Comparison of ENCODE assay signal across 11 cellular contexts in the genomic region with DNA sequence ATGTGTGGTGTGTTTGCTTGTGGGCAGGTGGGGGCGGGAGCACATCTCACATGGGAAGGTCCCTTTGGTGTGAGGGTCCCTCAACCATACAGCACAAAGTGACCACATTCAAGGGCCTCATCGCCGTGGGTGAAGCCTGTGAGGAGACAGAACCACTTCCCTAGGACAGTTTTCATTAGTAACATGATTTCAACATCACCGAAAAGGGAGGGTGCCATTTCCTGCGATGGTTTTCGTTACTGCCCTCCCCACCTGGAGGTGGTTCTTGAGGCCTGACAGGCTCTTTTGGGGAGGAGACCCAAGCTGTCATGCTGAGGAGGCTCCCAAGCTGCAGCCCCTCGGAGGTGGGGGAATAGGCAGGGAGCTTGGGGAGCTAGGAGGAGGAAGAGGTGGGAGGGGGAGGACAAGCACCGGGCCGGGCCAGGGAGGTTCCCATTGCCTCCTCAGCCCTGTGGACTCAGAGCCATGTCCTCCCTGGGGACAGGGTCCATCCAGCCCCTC. TPM values are rescaled to one million over a fixed set of nuclear protein-coding genes. Genes with fewer than 3 reads are reported as not detected.
DNase-seq lines count a peak whose midpoint lies in the region; ATAC-seq, FAIRE-seq and TF ChIP-seq lines count a peak whose summit lies in the region.
"Had no signal": no experiment of that assay in that cellular context is flagged by ENCODE, and none has a peak within 500 bp of the region (broad histone marks: within the 10 kb centered on the region; RNA-seq: fewer than 3 reads in every experiment).

No MANE protein-coding gene starts in this region.

- no peak for ATAC-seq in HepG2
- no peak for ATAC-seq in activated T-helper 17 cell treated with anti-CD3 and anti-CD28 coated beads, Interleukin-2, amount 50 U/mL, for 72 hours (replicated peaks)

- TF ChIP-seq CTCF in HepG2 (CRISPR knock-in tag; IDR thresholded peaks at IDR 0.05) (no peak), type B pancreatic cell (conservative IDR thresholded peaks at IDR 0.05) (no peak)

- H3K27ac Mint-ChIP-seq in activated CD4-positive, alpha-beta memory T cell treated with anti-CD3 and anti-CD28 coated beads for 36 hours: no peak overlapping the region
- no peak overlapping the region for H3K27ac Mint-ChIP-seq in activated CD4-positive, alpha-beta memory T cell treated with anti-CD3 and anti-CD28 coated beads, Interleukin-2, amount 10 ng/mL, durations not matched to agents 7 days and 5 days
- H3K27ac Mint-ChIP-seq in activated T-helper 2 cell treated with anti-CD3 and anti-CD28 coated beads, Interferon-gamma antibody, Interleukin-2, Interleukin-4, amounts not matched to agents 10 μg/mL and 5 μg/mL and 100 μg/mL, durations not matched to agents 14 hours and 24 hours and 36 hours: peak overlapping the region; percentile 64
- no peak overlapping the region for H3K27ac Mint-ChIP-seq in type B pancreatic cell
- H3K27ac Mint-ChIP-seq in activated T-helper 17 cell treated with anti-CD3 and anti-CD28 coated beads, Interleukin-2, amount 50 U/mL, for 72 hours: no peak overlapping the region
- H3K27ac Mint-ChIP-seq: activated naive CD4-positive, alpha-beta T cell treated with anti-CD3 and anti-CD28 coated beads, Interleukin-2, amount 50 U/mL, for 24 hours had no signal

- H3K36me3 Mint-ChIP-seq in activated CD4-positive, alpha-beta memory T cell treated with anti-CD3 and anti-CD28 coated beads for 36 hours: no peaks in the 10 kb centered on the region
- no peaks in the 10 kb centered on the region for H3K36me3 Mint-ChIP-seq in activated CD4-positive, alpha-beta memory T cell treated with anti-CD3 and anti-CD28 coated beads, Interleukin-2, amount 10 ng/mL, durations not matched to agents 7 days and 5 days (ENCODE audit: low read depth)
- peaks cover 2% of the 10 kb centered on the region for H3K36me3 Mint-ChIP-seq in activated T-helper 2 cell treated with anti-CD3 and anti-CD28 coated beads, Interferon-gamma antibody, Interleukin-2, Interleukin-4, amounts not matched to agents 10 μg/mL and 5 μg/mL and 100 μg/mL, durations not matched to agents 14 hours and 24 hours and 36 hours (ENCODE audit: low read depth)
- H3K36me3 Mint-ChIP-seq in type B pancreatic cell: no peaks in the 10 kb centered on the region
- no peaks in the 10 kb centered on the region for H3K36me3 Mint-ChIP-seq in activated T-helper 17 cell treated with anti-CD3 and anti-CD28 coated beads, Interleukin-2, amount 50 U/mL, for 72 hours (ENCODE audit: low read depth)
- H3K36me3 Mint-ChIP-seq: activated naive CD4-positive, alpha-beta T cell treated with anti-CD3 and anti-CD28 coated beads, Interleukin-2, amount 50 U/mL, for 24 hours had no signal

- H3K27me3 ChIP-seq in HepG2 (ENCODE audit: control insufficient read depth in 1 of 2, insufficient read depth in 2 of 2, low read length in 2 of 2): peaks cover 2 to 65% of the 10 kb centered on the region in 2 experiments; a peak in 4 of 5 replicates

- BruUV-seq in HepG2 (replicated peaks; lab: Mats Ljungman, UMichigan): no TSS peak

- H3K36me3 ChIP-seq in HepG2 (replicated peaks in 1 of 2; ENCODE audit: control insufficient read depth in 1 of 2, insufficient read depth in 2 of 2, low read length in 2 of 2): no peaks in the 10 kb centered on the region

- H2AFZ ChIP-seq in HepG2 (ENCODE audit: low read length): no peak overlapping the region

- DNase-seq in activated CD4-positive, alpha-beta memory T cell treated with anti-CD3 and anti-CD28 coated beads for 36 hours: peak; percentile 32
- no peak for DNase-seq in activated CD4-positive, alpha-beta memory T cell treated with anti-CD3 and anti-CD28 coated beads, Interleukin-2, amount 10 ng/mL, durations not matched to agents 7 days and 5 days
- DNase-seq in activated T-helper 2 cell treated with anti-CD3 and anti-CD28 coated beads, Interferon-gamma antibody, Interleukin-2, Interleukin-4, amounts not matched to agents 10 μg/mL and 5 μg/mL and 100 μg/mL, durations not matched to agents 14 hours and 24 hours and 36 hours (ENCODE audit: low spot score): no peak
- DNase-seq in HepG2 (ENCODE audit: low spot score): no peak
- peak; percentile 48 for DNase-seq in type B pancreatic cell (ENCODE audit: extremely low spot score, unreplicated experiment)
- DNase-seq in stimulated activated naive CD4-positive, alpha-beta T cell treated with Interleukin-2 at 50 U/mL for 16 hours (lab: John Stamatoyannopoulos, UW): no peak
- DNase-seq in activated CD4-positive, alpha-beta T cell treated with anti-CD3 and anti-CD28 coated beads, Interleukin-2, amount 50 U/mL, for 48 hours: no peak

- in situ Hi-C loops in HepG2 (cut with HindIII; ENCODE audit: extremely low pct_ligation_motif_present, low pct_unique_long_range_greater_than_20kb): no loop called here

- no peaks in the 10 kb centered on the region for H4K20me1 ChIP-seq in HepG2 (ENCODE audit: insufficient read depth, low read length)

- intact Hi-C loops in activated CD4-positive, alpha-beta memory T cell treated with anti-CD3 and anti-CD28 coated beads for 36 hours (cut with micrococcal nuclease): no loop called here
- intact Hi-C loops in activated T-helper 2 cell treated with anti-CD3 and anti-CD28 coated beads, Interferon-gamma antibody, Interleukin-2, Interleukin-4, amounts not matched to agents 10 μg/mL and 5 μg/mL and 100 μg/mL, durations not matched to agents 14 hours and 24 hours and 36 hours (cut with micrococcal nuclease): no loop called here
- intact Hi-C loops in HepG2 (cut with micrococcal nuclease; ENCODE audit: unreplicated experiment): no loop called here

- CTCF ChIA-PET in activated CD4-positive, alpha-beta memory T cell treated with anti-CD3 and anti-CD28 coated beads for 36 hours (lab: Charles Lee): interaction anchor here (1.1 kb wide), 1 partner anchor 154 kb away, joined by 3 read pairs; no protein-coding TSS in a partner anchor
- CTCF ChIA-PET in activated CD4-positive, alpha-beta memory T cell treated with anti-CD3 and anti-CD28 coated beads, Interleukin-2, amount 10 ng/mL, durations not matched to agents 7 days and 5 days (lab: Charles Lee): no interaction called here
- CTCF ChIA-PET in HepG2 (lab: Yijun Ruan, JAX; ENCODE audit: low intra/inter-chr PET ratio, low total read pairs): no interaction called here

- no peak overlapping the region for H3K4me3 Mint-ChIP-seq in activated CD4-positive, alpha-beta memory T cell treated with anti-CD3 and anti-CD28 coated beads for 36 hours
- H3K4me3 Mint-ChIP-seq in activated CD4-positive, alpha-beta memory T cell treated with anti-CD3 and anti-CD28 coated beads, Interleukin-2, amount 10 ng/mL, durations not matched to agents 7 days and 5 days: no peak overlapping the region
- H3K4me3 Mint-ChIP-seq in activated T-helper 2 cell treated with anti-CD3 and anti-CD28 coated beads, Interferon-gamma antibody, Interleukin-2, Interleukin-4, amounts not matched to agents 10 μg/mL and 5 μg/mL and 100 μg/mL, durations not matched to agents 14 hours and 24 hours and 36 hours (ENCODE audit: low read depth): no peak overlapping the region
- H3K4me3 Mint-ChIP-seq in type B pancreatic cell: no peak overlapping the region
- H3K4me3 Mint-ChIP-seq in activated T-helper 17 cell treated with anti-CD3 and anti-CD28 coated beads, Interleukin-2, amount 50 U/mL, for 72 hours: no peak overlapping the region
- H3K4me3 Mint-ChIP-seq: activated naive CD4-positive, alpha-beta T cell treated with anti-CD3 and anti-CD28 coated beads, Interleukin-2, amount 50 U/mL, for 24 hours had no signal

- TF ChIP-seq RAD21 in HepG2 (CRISPR knock-in tag; IDR thresholded peaks at IDR 0.05): no peak

- H3K9me3 Mint-ChIP-seq in activated CD4-positive, alpha-beta memory T cell treated with anti-CD3 and anti-CD28 coated beads for 36 hours: peaks cover 11% of the 10 kb centered on the region
- H3K9me3 Mint-ChIP-seq in activated CD4-positive, alpha-beta memory T cell treated with anti-CD3 and anti-CD28 coated beads, Interleukin-2, amount 10 ng/mL, durations not matched to agents 7 days and 5 days: no peaks in the 10 kb centered on the region
- H3K9me3 Mint-ChIP-seq in activated T-helper 2 cell treated with anti-CD3 and anti-CD28 coated beads, Interferon-gamma antibody, Interleukin-2, Interleukin-4, amounts not matched to agents 10 μg/mL and 5 μg/mL and 100 μg/mL, durations not matched to agents 14 hours and 24 hours and 36 hours: peaks cover 19% of the 10 kb centered on the region
- peaks cover 4% of the 10 kb centered on the region for H3K9me3 Mint-ChIP-seq in type B pancreatic cell
- H3K9me3 Mint-ChIP-seq in activated T-helper 17 cell treated with anti-CD3 and anti-CD28 coated beads, Interleukin-2, amount 50 U/mL, for 72 hours: no peaks in the 10 kb centered on the region

- no peak overlapping the region for H3K4me3 ChIP-seq in HepG2 (replicated peaks in 1 of 3; ENCODE audit: insufficient read depth in 1 of 3, low read depth in 2 of 3, low read length in 3 of 3)

- no peak overlapping the region for H3K27ac ChIP-seq in HepG2 (ENCODE audit: extremely low read length, insufficient read depth, low read length)

- 26% methylated on average over 8 of the region's 9 CpGs for WGBS in HepG2 (ENCODE audit: low lambda C conversion rate)

- FAIRE-seq in HepG2 (lab: Jason Lieb, UNC): no peak
- FAIRE-seq: endometrium had no signal

- TF ChIP-seq POLR2A in HepG2 (IDR thresholded peaks at IDR 0.05; ENCODE audit: insufficient read depth in 1 of 2, low read depth in 2 of 2, low read length in 2 of 2): no peak

- POLR2A ChIA-PET in activated CD4-positive, alpha-beta memory T cell treated with anti-CD3 and anti-CD28 coated beads for 36 hours (lab: Charles Lee): no interaction called here
- POLR2A ChIA-PET in activated CD4-positive, alpha-beta memory T cell treated with anti-CD3 and anti-CD28 coated beads, Interleukin-2, amount 10 ng/mL, durations not matched to agents 7 days and 5 days (lab: Charles Lee): no interaction called here
- POLR2A ChIA-PET in HepG2 (lab: Yijun Ruan, JAX): no interaction called here

- H3K4me1 Mint-ChIP-seq in activated CD4-positive, alpha-beta memory T cell treated with anti-CD3 and anti-CD28 coated beads for 36 hours (ENCODE audit: low read depth): peaks cover 14% of the 10 kb centered on the region
- H3K4me1 Mint-ChIP-seq in activated CD4-positive, alpha-beta memory T cell treated with anti-CD3 and anti-CD28 coated beads, Interleukin-2, amount 10 ng/mL, durations not matched to agents 7 days and 5 days: peaks cover 12% of the 10 kb centered on the region
- H3K4me1 Mint-ChIP-seq in activated T-helper 2 cell treated with anti-CD3 and anti-CD28 coated beads, Interferon-gamma antibody, Interleukin-2, Interleukin-4, amounts not matched to agents 10 μg/mL and 5 μg/mL and 100 μg/mL, durations not matched to agents 14 hours and 24 hours and 36 hours (ENCODE audit: low read depth): peaks cover 16% of the 10 kb centered on the region
- no peaks in the 10 kb centered on the region for H3K4me1 Mint-ChIP-seq in type B pancreatic cell (ENCODE audit: unreplicated experiment)
- H3K4me1 Mint-ChIP-seq in activated T-helper 17 cell treated with anti-CD3 and anti-CD28 coated beads, Interleukin-2, amount 50 U/mL, for 72 hours: no peaks in the 10 kb centered on the region

- no peak overlapping the region for H3K4me2 ChIP-seq in HepG2 (ENCODE audit: low read depth, low read length)

- H3K9ac ChIP-seq in HepG2 (ENCODE audit: insufficient read depth, low read depth, low read length): no peak overlapping the region

- 0 out of 2 replicates have a peak, but pooled peaks cover 4% of the 10 kb centered on the region for H3K9me3 ChIP-seq in HepG2 (ENCODE audit: low read length)

- H3K4me1 ChIP-seq in HepG2 (ENCODE audit: insufficient read depth, low read length): peaks cover 11% of the 10 kb centered on the region; the same call in 1 of the 2 replicates

- TF ChIP-seq EP300 in HepG2 (IDR thresholded peaks at IDR 0.05; ENCODE audit: low read depth in 2 of 2, low read length in 2 of 2) (no peak), HepG2 (CRISPR knock-in tag; IDR thresholded peaks at IDR 0.05; ENCODE audit: borderline replicate concordance) (no peak)

- H3K27me3 Mint-ChIP-seq in activated CD4-positive, alpha-beta memory T cell treated with anti-CD3 and anti-CD28 coated beads for 36 hours: peaks cover 39% of the 10 kb centered on the region
- peaks cover 19% of the 10 kb centered on the region for H3K27me3 Mint-ChIP-seq in activated CD4-positive, alpha-beta memory T cell treated with anti-CD3 and anti-CD28 coated beads, Interleukin-2, amount 10 ng/mL, durations not matched to agents 7 days and 5 days
- no peaks in the 10 kb centered on the region for H3K27me3 Mint-ChIP-seq in activated T-helper 2 cell treated with anti-CD3 and anti-CD28 coated beads, Interferon-gamma antibody, Interleukin-2, Interleukin-4, amounts not matched to agents 10 μg/mL and 5 μg/mL and 100 μg/mL, durations not matched to agents 14 hours and 24 hours and 36 hours (ENCODE audit: low read depth)
- peaks cover 33% of the 10 kb centered on the region for H3K27me3 Mint-ChIP-seq in type B pancreatic cell
- peaks cover 36% of the 10 kb centered on the region for H3K27me3 Mint-ChIP-seq in activated T-helper 17 cell treated with anti-CD3 and anti-CD28 coated beads, Interleukin-2, amount 50 U/mL, for 72 hours

- H3K79me2 ChIP-seq in HepG2 (ENCODE audit: insufficient read depth, low read length): no peaks in the 10 kb centered on the region

RNA-seq across cellular contexts. Expression of a gene that starts 9.5 kb away (rescaled TPM):
- total RNA-seq in activated CD4-positive, alpha-beta memory T cell treated with anti-CD3 and anti-CD28 coated beads for 36 hours: not detected
- not detected for total RNA-seq in activated CD4-positive, alpha-beta memory T cell treated with anti-CD3 and anti-CD28 coated beads, Interleukin-2, amount 10 ng/mL, durations not matched to agents 7 days and 5 days
- not detected in 2 replicates for total RNA-seq in activated T-helper 2 cell treated with anti-CD3 and anti-CD28 coated beads, Interferon-gamma antibody, Interleukin-2, Interleukin-4, amounts not matched to agents 10 μg/mL and 5 μg/mL and 100 μg/mL, durations not matched to agents 14 hours and 24 hours and 36 hours
- total RNA-seq in HepG2 (2016; rRNA removed; fragmentation: Illumina TruSeq; extraction: Trizol): not detected in 2 replicates
- total RNA-seq in HepG2 (2016; cell fraction: cytosol; rRNA removed; fragmentation: Illumina TruSeq; extraction: Trizol; ENCODE audit: low read depth): not detected in 2 replicates
- total RNA-seq in HepG2 (2016; cell fraction: insoluble cytoplasmic fraction; rRNA removed; fragmentation: Illumina TruSeq; extraction: Trizol): not detected in 2 replicates
- total RNA-seq in HepG2 (2016; cell fraction: membrane; rRNA removed; fragmentation: Illumina TruSeq; extraction: Trizol): not detected in 2 replicates
- not detected in 2 replicates for total RNA-seq in HepG2 (2016; cell fraction: nucleus; rRNA removed; fragmentation: Illumina TruSeq; extraction: Trizol)
- polyA plus RNA-seq in HepG2 (2011; rRNA removed): not detected in 2 replicates
- not detected in 2 replicates for polyA plus RNA-seq in HepG2 (2011; cell fraction: cytosol; rRNA removed)
- polyA plus RNA-seq in HepG2 (2011; cell fraction: nucleus; rRNA removed): not detected in 2 replicates
- polyA plus RNA-seq in HepG2 (2012): not detected in 2 replicates
- polyA plus RNA-seq in HepG2 (2016; cell fraction: cytosol; fragmentation: Illumina TruSeq; extraction: Trizol; ENCODE audit: low read depth): not detected in 2 replicates
- not detected in 2 replicates for polyA plus RNA-seq in HepG2 (2016; cell fraction: insoluble cytoplasmic fraction; fragmentation: Illumina TruSeq; extraction: Trizol; ENCODE audit: low read depth)
- polyA plus RNA-seq in HepG2 (2016; cell fraction: membrane; fragmentation: Illumina TruSeq; extraction: Trizol; ENCODE audit: low read depth): not detected in 2 replicates
- not detected in 2 replicates for polyA plus RNA-seq in HepG2 (2016; cell fraction: nucleus; fragmentation: Illumina TruSeq; extraction: Trizol; ENCODE audit: insufficient read depth, low read depth)
- polyA minus RNA-seq in HepG2 (2011; rRNA and poly(A)+ RNA removed; ENCODE audit: low replicate concordance): not detected in 2 replicates
- not detected in 2 replicates for polyA minus RNA-seq in HepG2 (2011; cell fraction: cytosol; rRNA and poly(A)+ RNA removed)
- polyA minus RNA-seq in HepG2 (2011; cell fraction: nucleus; rRNA and poly(A)+ RNA removed): not detected in 2 replicates
- total RNA-seq in type B pancreatic cell (ENCODE audit: low replicate concordance): not detected in 2 replicates
- total RNA-seq in activated T-helper 17 cell treated with anti-CD3 and anti-CD28 coated beads, Interleukin-2, amount 50 U/mL, for 72 hours: not detected
- polyA plus RNA-seq: IgD-negative memory B cell had no signal

RNA-seq across cellular contexts. Expression of a gene that starts 24.2 kb away (rescaled TPM):
- total RNA-seq in activated CD4-positive, alpha-beta memory T cell treated with anti-CD3 and anti-CD28 coated beads for 36 hours: under 1 TPM in 1 of 2 experiments, not detected in 1; 0.14 TPM
- 1 to 10 TPM; 3.9 to 4.1 TPM for total RNA-seq in activated CD4-positive, alpha-beta memory T cell treated with anti-CD3 and anti-CD28 coated beads, Interleukin-2, amount 10 ng/mL, durations not matched to agents 7 days and 5 days
- total RNA-seq in activated T-helper 2 cell treated with anti-CD3 and anti-CD28 coated beads, Interferon-gamma antibody, Interleukin-2, Interleukin-4, amounts not matched to agents 10 μg/mL and 5 μg/mL and 100 μg/mL, durations not matched to agents 14 hours and 24 hours and 36 hours: 0.32 TPM in 1 of 2 replicates, not detected in the other
- total RNA-seq in HepG2 (2016; rRNA removed; fragmentation: Illumina TruSeq; extraction: Trizol) (not detected in 2 replicates), type B pancreatic cell (ENCODE audit: low replicate concordance) (not detected in 2 replicates)
- total RNA-seq in HepG2 (2016; cell fraction: cytosol; rRNA removed; fragmentation: Illumina TruSeq; extraction: Trizol; ENCODE audit: low read depth): not detected in 2 replicates
- not detected in 2 replicates for total RNA-seq in HepG2 (2016; cell fraction: insoluble cytoplasmic fraction; rRNA removed; fragmentation: Illumina TruSeq; extraction: Trizol)
- not detected in 2 replicates for total RNA-seq in HepG2 (2016; cell fraction: membrane; rRNA removed; fragmentation: Illumina TruSeq; extraction: Trizol)
- not detected in 2 replicates for total RNA-seq in HepG2 (2016; cell fraction: nucleus; rRNA removed; fragmentation: Illumina TruSeq; extraction: Trizol)
- polyA plus RNA-seq in HepG2 (2011; rRNA removed): not detected in 2 replicates
- polyA plus RNA-seq in HepG2 (2011; cell fraction: cytosol; rRNA removed): not detected in 2 replicates
- not detected in 2 replicates for polyA plus RNA-seq in HepG2 (2011; cell fraction: nucleus; rRNA removed)
- not detected in 2 replicates for polyA plus RNA-seq in HepG2 (2012)
- not detected in 2 replicates for polyA plus RNA-seq in HepG2 (2016; cell fraction: cytosol; fragmentation: Illumina TruSeq; extraction: Trizol; ENCODE audit: low read depth)
- polyA plus RNA-seq in HepG2 (2016; cell fraction: insoluble cytoplasmic fraction; fragmentation: Illumina TruSeq; extraction: Trizol; ENCODE audit: low read depth): not detected in 2 replicates
- not detected in 2 replicates for polyA plus RNA-seq in HepG2 (2016; cell fraction: membrane; fragmentation: Illumina TruSeq; extraction: Trizol; ENCODE audit: low read depth)
- polyA plus RNA-seq in HepG2 (2016; cell fraction: nucleus; fragmentation: Illumina TruSeq; extraction: Trizol; ENCODE audit: insufficient read depth, low read depth): not detected in 2 replicates
- 0.09 TPM in 1 of 2 replicates, not detected in the other for polyA minus RNA-seq in HepG2 (2011; rRNA and poly(A)+ RNA removed; ENCODE audit: low replicate concordance)
- polyA minus RNA-seq in HepG2 (2011; cell fraction: cytosol; rRNA and poly(A)+ RNA removed): not detected in 2 replicates
- not detected in 2 replicates for polyA minus RNA-seq in HepG2 (2011; cell fraction: nucleus; rRNA and poly(A)+ RNA removed)
- total RNA-seq in activated T-helper 17 cell treated with anti-CD3 and anti-CD28 coated beads, Interleukin-2, amount 50 U/mL, for 72 hours: under 1 TPM in 1 of 2 donors, not detected in 1; 0.28 TPM

RNA-seq across cellular contexts. Expression of a gene that starts 45.6 kb away (rescaled TPM):
- not detected for total RNA-seq in activated CD4-positive, alpha-beta memory T cell treated with anti-CD3 and anti-CD28 coated beads for 36 hours
- not detected for total RNA-seq in activated CD4-positive, alpha-beta memory T cell treated with anti-CD3 and anti-CD28 coated beads, Interleukin-2, amount 10 ng/mL, durations not matched to agents 7 days and 5 days
- not detected in 2 replicates for total RNA-seq in activated T-helper 2 cell treated with anti-CD3 and anti-CD28 coated beads, Interferon-gamma antibody, Interleukin-2, Interleukin-4, amounts not matched to agents 10 μg/mL and 5 μg/mL and 100 μg/mL, durations not matched to agents 14 hours and 24 hours and 36 hours
- total RNA-seq in HepG2 (2016; rRNA removed; fragmentation: Illumina TruSeq; extraction: Trizol): not detected in 2 replicates
- not detected in 2 replicates for total RNA-seq in HepG2 (2016; cell fraction: cytosol; rRNA removed; fragmentation: Illumina TruSeq; extraction: Trizol; ENCODE audit: low read depth)
- total RNA-seq in HepG2 (2016; cell fraction: insoluble cytoplasmic fraction; rRNA removed; fragmentation: Illumina TruSeq; extraction: Trizol): not detected in 2 replicates
- total RNA-seq in HepG2 (2016; cell fraction: membrane; rRNA removed; fragmentation: Illumina TruSeq; extraction: Trizol): not detected in 2 replicates
- not detected in 2 replicates for total RNA-seq in HepG2 (2016; cell fraction: nucleus; rRNA removed; fragmentation: Illumina TruSeq; extraction: Trizol)
- not detected in 2 replicates for polyA plus RNA-seq in HepG2 (2011; rRNA removed)
- not detected in 2 replicates for polyA plus RNA-seq in HepG2 (2011; cell fraction: cytosol; rRNA removed)
- polyA plus RNA-seq in HepG2 (2011; cell fraction: nucleus; rRNA removed): not detected in 2 replicates
- polyA plus RNA-seq in HepG2 (2012): not detected in 2 replicates
- not detected in 2 replicates for polyA plus RNA-seq in HepG2 (2016; cell fraction: cytosol; fragmentation: Illumina TruSeq; extraction: Trizol; ENCODE audit: low read depth)
- polyA plus RNA-seq in HepG2 (2016; cell fraction: insoluble cytoplasmic fraction; fragmentation: Illumina TruSeq; extraction: Trizol; ENCODE audit: low read depth): not detected in 2 replicates
- not detected in 2 replicates for polyA plus RNA-seq in HepG2 (2016; cell fraction: membrane; fragmentation: Illumina TruSeq; extraction: Trizol; ENCODE audit: low read depth)
- polyA plus RNA-seq in HepG2 (2016; cell fraction: nucleus; fragmentation: Illumina TruSeq; extraction: Trizol; ENCODE audit: insufficient read depth, low read depth): not detected in 2 replicates
- polyA minus RNA-seq in HepG2 (2011; rRNA and poly(A)+ RNA removed; ENCODE audit: low replicate concordance): not detected in 2 replicates
- polyA minus RNA-seq in HepG2 (2011; cell fraction: cytosol; rRNA and poly(A)+ RNA removed): not detected in 2 replicates
- not detected in 2 replicates for polyA minus RNA-seq in HepG2 (2011; cell fraction: nucleus; rRNA and poly(A)+ RNA removed)
- total RNA-seq in type B pancreatic cell (ENCODE audit: low replicate concordance): not detected in 2 replicates
- total RNA-seq in activated T-helper 17 cell treated with anti-CD3 and anti-CD28 coated beads, Interleukin-2, amount 50 U/mL, for 72 hours: not detected

RNA-seq across cellular contexts. Expression of a gene that starts 55.3 kb away (rescaled TPM):
- 10 to 100 TPM; 11.3 to 12.3 TPM for total RNA-seq in activated CD4-positive, alpha-beta memory T cell treated with anti-CD3 and anti-CD28 coated beads for 36 hours
- total RNA-seq in activated CD4-positive, alpha-beta memory T cell treated with anti-CD3 and anti-CD28 coated beads, Interleukin-2, amount 10 ng/mL, durations not matched to agents 7 days and 5 days: 10 to 100 TPM; 69.5 to 74.2 TPM
- 16.6 and 16.7 TPM in 2 replicates for total RNA-seq in activated T-helper 2 cell treated with anti-CD3 and anti-CD28 coated beads, Interferon-gamma antibody, Interleukin-2, Interleukin-4, amounts not matched to agents 10 μg/mL and 5 μg/mL and 100 μg/mL, durations not matched to agents 14 hours and 24 hours and 36 hours
- total RNA-seq in HepG2 (2016; rRNA removed; fragmentation: Illumina TruSeq; extraction: Trizol) (not detected in 2 replicates), type B pancreatic cell (ENCODE audit: low replicate concordance) (0.43 TPM in 1 of 2 replicates, not detected in the other)
- total RNA-seq in HepG2 (2016; cell fraction: cytosol; rRNA removed; fragmentation: Illumina TruSeq; extraction: Trizol; ENCODE audit: low read depth): not detected in 2 replicates
- total RNA-seq in HepG2 (2016; cell fraction: insoluble cytoplasmic fraction; rRNA removed; fragmentation: Illumina TruSeq; extraction: Trizol): not detected in 2 replicates
- total RNA-seq in HepG2 (2016; cell fraction: membrane; rRNA removed; fragmentation: Illumina TruSeq; extraction: Trizol): not detected in 2 replicates
- not detected in 2 replicates for total RNA-seq in HepG2 (2016; cell fraction: nucleus; rRNA removed; fragmentation: Illumina TruSeq; extraction: Trizol)
- 0.39 TPM in 1 of 2 replicates, not detected in the other for polyA plus RNA-seq in HepG2 (2011; rRNA removed)
- 0.09 and 0.14 TPM in 2 replicates for polyA plus RNA-seq in HepG2 (2011; cell fraction: cytosol; rRNA removed)
- 0.14 and 0.23 TPM in 2 replicates for polyA plus RNA-seq in HepG2 (2011; cell fraction: nucleus; rRNA removed)
- 0.11 and 0.19 TPM in 2 replicates for polyA plus RNA-seq in HepG2 (2012)
- polyA plus RNA-seq in HepG2 (2016; cell fraction: cytosol; fragmentation: Illumina TruSeq; extraction: Trizol; ENCODE audit: low read depth): not detected in 2 replicates
- polyA plus RNA-seq in HepG2 (2016; cell fraction: insoluble cytoplasmic fraction; fragmentation: Illumina TruSeq; extraction: Trizol; ENCODE audit: low read depth): not detected in 2 replicates
- polyA plus RNA-seq in HepG2 (2016; cell fraction: membrane; fragmentation: Illumina TruSeq; extraction: Trizol; ENCODE audit: low read depth): not detected in 2 replicates
- polyA plus RNA-seq in HepG2 (2016; cell fraction: nucleus; fragmentation: Illumina TruSeq; extraction: Trizol; ENCODE audit: insufficient read depth, low read depth): not detected in 2 replicates
- polyA minus RNA-seq in HepG2 (2011; rRNA and poly(A)+ RNA removed; ENCODE audit: low replicate concordance): not detected in 2 replicates
- polyA minus RNA-seq in HepG2 (2011; cell fraction: cytosol; rRNA and poly(A)+ RNA removed): not detected in 2 replicates
- not detected in 2 replicates for polyA minus RNA-seq in HepG2 (2011; cell fraction: nucleus; rRNA and poly(A)+ RNA removed)
- total RNA-seq in activated T-helper 17 cell treated with anti-CD3 and anti-CD28 coated beads, Interleukin-2, amount 50 U/mL, for 72 hours: 10 to 100 TPM in 1 of 2 donors, 1 to 10 TPM in 1; 3.0 to 29.1 TPM

Comparison
In these comparisons a context has a peak if more than half of its experiments do, and no peak if none do; other contexts are left out.
1. DNase-seq: peak in activated CD4-positive, alpha-beta memory T cell treated with anti-CD3 and anti-CD28 coated beads for 36 hours (single experiment) and type B pancreatic cell (single experiment); none in activated CD4-positive, alpha-beta memory T cell treated with anti-CD3 and anti-CD28 coated beads, Interleukin-2, amount 10 ng/mL, durations not matched to agents 7 days and 5 days (single experiment), activated T-helper 2 cell treated with anti-CD3 and anti-CD28 coated beads, Interferon-gamma antibody, Interleukin-2, Interleukin-4, amounts not matched to agents 10 μg/mL and 5 μg/mL and 100 μg/mL, durations not matched to agents 14 hours and 24 hours and 36 hours (single experiment), HepG2 (single experiment), stimulated activated naive CD4-positive, alpha-beta T cell treated with Interleukin-2 at 50 U/mL for 16 hours (single experiment) and activated CD4-positive, alpha-beta T cell treated with anti-CD3 and anti-CD28 coated beads, Interleukin-2, amount 50 U/mL, for 48 hours (0 of 2).